ENCODE assay signal across 20 cellular contexts in genomic region chr6:67361264-67361663, GRCh38.
DNase-seq lines count a peak whose midpoint lies in the region.
"Had no signal": no experiment of that assay in that cellular context is flagged by ENCODE, and none has a peak within 500 bp of the region (broad histone marks: within the 10 kb centered on the region; RNA-seq: fewer than 3 reads in every experiment).

No MANE protein-coding gene starts in this region.

- no peaks in the 10 kb centered on the region for H3K27me3 ChIP-seq in BLaER1
- H3K27me3 ChIP-seq in GM23248 (replicated peaks; ENCODE audit: insufficient read depth): no peaks in the 10 kb centered on the region
- no peaks in the 10 kb centered on the region for H3K27me3 ChIP-seq in effector memory CD4-positive, alpha-beta T cell (replicated peaks; ENCODE audit: control insufficient read depth, insufficient read depth, low read length, poor library complexity, severe bottlenecking)
- H3K27me3 ChIP-seq: heart left ventricle, neural progenitor cell, thyroid gland had no signal

- no peaks in the 10 kb centered on the region for H3K27me3 Mint-ChIP-seq in activated CD4-positive, alpha-beta T cell treated with anti-CD3 and anti-CD28 coated beads, Interleukin-2, amount 10 ng/mL, durations not matched to agents 24 days and 14 days
- H3K27me3 Mint-ChIP-seq: activated CD4-positive, alpha-beta T cell treated with anti-CD3 and anti-CD28 coated beads, Interleukin-2, amount 10 ng/mL, durations not matched to agents 7 days and 5 days had no signal

- no peaks in the 10 kb centered on the region for H4K20me1 ChIP-seq in BLaER1
- no peaks in the 10 kb centered on the region for H4K20me1 ChIP-seq in GM23248 (ENCODE audit: insufficient read depth)

- H3K4me2 ChIP-seq in BLaER1 (0 out of 2 replicates have a peak overlapping the region, but pooled peaks have one; percentile 14), GM23248 (ENCODE audit: unreplicated experiment) (no peak overlapping the region)
- H3K4me2 ChIP-seq: neural progenitor cell had no signal

- no peak overlapping the region for H3K9ac ChIP-seq in BLaER1
- H3K9ac ChIP-seq in GM23248: no peak overlapping the region
- H3K9ac ChIP-seq: neural progenitor cell had no signal

- H3K79me2 ChIP-seq in GM23248 (ENCODE audit: insufficient read depth): no peaks in the 10 kb centered on the region

- no peak overlapping the region for H3K27ac ChIP-seq in BLaER1
- no peak overlapping the region for H3K27ac ChIP-seq in GM23248
- no peak overlapping the region for H3K27ac ChIP-seq in effector memory CD4-positive, alpha-beta T cell (ENCODE audit: insufficient read depth, low read length, poor library complexity, severe bottlenecking)
- H3K27ac ChIP-seq: heart left ventricle, neural progenitor cell, psoas muscle, thyroid gland had no signal

- no peaks in the 10 kb centered on the region for H3K4me1 Mint-ChIP-seq in activated CD4-positive, alpha-beta T cell treated with anti-CD3 and anti-CD28 coated beads, Interleukin-2, amount 10 ng/mL, durations not matched to agents 24 days and 14 days
- H3K4me1 Mint-ChIP-seq: immature natural killer cell, neural progenitor cell had no signal

- intact Hi-C loops in activated CD4-positive, alpha-beta T cell treated with anti-CD3 and anti-CD28 coated beads, Interleukin-2, amount 10 ng/mL, durations not matched to agents 24 days and 14 days (cut with micrococcal nuclease): no loop called here

- H3K36me3 Mint-ChIP-seq in activated CD4-positive, alpha-beta T cell treated with anti-CD3 and anti-CD28 coated beads, Interleukin-2, amount 10 ng/mL, durations not matched to agents 24 days and 14 days (ENCODE audit: low read depth): no peaks in the 10 kb centered on the region
- H3K36me3 Mint-ChIP-seq: neural progenitor cell had no signal

- H3K4me1 ChIP-seq in BLaER1: no peaks in the 10 kb centered on the region
- no peaks in the 10 kb centered on the region for H3K4me1 ChIP-seq in GM23248 (ENCODE audit: insufficient read depth)
- no peaks in the 10 kb centered on the region for H3K4me1 ChIP-seq in effector memory CD4-positive, alpha-beta T cell (ENCODE audit: control insufficient read depth, insufficient read depth, low read length, poor library complexity, severe bottlenecking)
- H3K4me1 ChIP-seq: Caco-2, heart left ventricle, neural progenitor cell, psoas muscle, thyroid gland had no signal

- 53 to 61% methylated on average over 2 of the region's 2 CpGs for WGBS in GM23248 (ENCODE audit: low coverage in 1 of 2, low lambda C conversion rate in 2 of 2, missing lambda C conversion rate in 2 of 2), 2 experiments

- DNase-seq in GM23248 (no peak), OCI-M1 (lab: John Stamatoyannopoulos, UW) (peak; percentile 76), kidney glomerular epithelial cell (lab: John Stamatoyannopoulos, UW) (no peak), T1000 (lab: John Stamatoyannopoulos, UW) (no peak)
- DNase-seq in effector memory CD4-positive, alpha-beta T cell: no peak
- no peak for DNase-seq in activated CD4-positive, alpha-beta T cell treated with anti-CD3 and anti-CD28 coated beads, Interleukin-2, amount 10 ng/mL, durations not matched to agents 24 days and 14 days
- DNase-seq: activated CD4-positive, alpha-beta T cell treated with anti-CD3 and anti-CD28 coated beads, Interleukin-2, amount 10 ng/mL, durations not matched to agents 7 days and 5 days; activated gamma-delta T cell treated with Interleukin-2 at 50 U/mL for 16 hours; Caco-2; EL; heart left ventricle; immature natural killer cell; NCI-H1092 treated with DMSO at 0.1 percent for 48 hours; NCI-H2029 treated with DMSO at 0.1 percent for 48 hours; psoas muscle; stimulated activated CD4-positive, alpha-beta T cell treated with anti-CD3 and anti-CD28 coated beads, Interleukin-2, amount 100 ng/mL, for 24 hours; stimulated activated naive CD4-positive, alpha-beta T cell; thyroid gland had no signal

- no peaks in the 10 kb centered on the region for H3K9me2 ChIP-seq in GM23248 (ENCODE audit: insufficient read depth)

- H3K36me3 ChIP-seq in BLaER1 (no peaks in the 10 kb centered on the region), GM23248 (ENCODE audit: low read depth) (no peaks in the 10 kb centered on the region)
- H3K36me3 ChIP-seq in effector memory CD4-positive, alpha-beta T cell (ENCODE audit: control insufficient read depth, insufficient read depth, low read length): no peaks in the 10 kb centered on the region
- H3K36me3 ChIP-seq: heart left ventricle, neural progenitor cell, thyroid gland had no signal

- no peaks in the 10 kb centered on the region for H3K9me3 ChIP-seq in BLaER1
- no peaks in the 10 kb centered on the region for H3K9me3 ChIP-seq in GM23248 (ENCODE audit: low read depth)
- H3K9me3 ChIP-seq in effector memory CD4-positive, alpha-beta T cell (ENCODE audit: control insufficient read depth, low read length): no peaks in the 10 kb centered on the region
- H3K9me3 ChIP-seq: Caco-2, heart left ventricle, psoas muscle, thyroid gland had no signal

- no peaks in the 10 kb centered on the region for H3K9me3 Mint-ChIP-seq in activated CD4-positive, alpha-beta T cell treated with anti-CD3 and anti-CD28 coated beads, Interleukin-2, amount 10 ng/mL, durations not matched to agents 24 days and 14 days
- H3K9me3 Mint-ChIP-seq: neural progenitor cell had no signal

- H3K4me3 ChIP-seq in BLaER1: no peak overlapping the region
- peak overlapping the region; percentile 24 for H3K4me3 ChIP-seq in GM23248
- peak overlapping the region; percentile 4 for H3K4me3 ChIP-seq in effector memory CD4-positive, alpha-beta T cell (ENCODE audit: insufficient read depth, low read depth, low read length, poor library complexity, severe bottlenecking)
- H3K4me3 ChIP-seq: heart left ventricle, neural progenitor cell, psoas muscle, thyroid gland had no signal

- peak overlapping the region; percentile 40; the same call in 1 of the 2 replicates for H2AFZ ChIP-seq in GM23248
- H2AFZ ChIP-seq: neural progenitor cell had no signal

- in situ Hi-C loops in GM23248 (cut with MboI): no loop called here

- no peak overlapping the region for H3K27ac Mint-ChIP-seq in activated CD4-positive, alpha-beta T cell treated with anti-CD3 and anti-CD28 coated beads, Interleukin-2, amount 10 ng/mL, durations not matched to agents 24 days and 14 days
- H3K27ac Mint-ChIP-seq: activated CD4-positive, alpha-beta T cell treated with anti-CD3 and anti-CD28 coated beads, Interleukin-2, amount 10 ng/mL, durations not matched to agents 7 days and 5 days; neural progenitor cell had no signal

- no peaks in the 10 kb centered on the region for H3F3A ChIP-seq in GM23248 (ENCODE audit: insufficient read depth)

- H3K4me3 Mint-ChIP-seq in activated CD4-positive, alpha-beta T cell treated with anti-CD3 and anti-CD28 coated beads, Interleukin-2, amount 10 ng/mL, durations not matched to agents 24 days and 14 days: no peak overlapping the region
- H3K4me3 Mint-ChIP-seq: activated CD4-positive, alpha-beta T cell treated with anti-CD3 and anti-CD28 coated beads, Interleukin-2, amount 10 ng/mL, durations not matched to agents 7 days and 5 days; immature natural killer cell; neural progenitor cell had no signal
